Comparison of ENCODE assay signal across 22 cellular contexts in genomic region chr20:41426361-41426900, GRCh38. TPM values are rescaled to one million over a fixed set of nuclear protein-coding genes. Genes with fewer than 3 reads are reported as not detected.
"Had no signal": no experiment of that assay in that cellular context is flagged by ENCODE, and none has a peak within 500 bp of the region (broad histone marks: within the 10 kb centered on the region; RNA-seq: fewer than 3 reads in every experiment).

No MANE protein-coding gene starts in this region.

- H3K27me3 ChIP-seq: gastrocnemius medialis, heart left ventricle, vagina had no signal

- ATAC-seq: activated naive CD4-positive, alpha-beta T cell treated with anti-CD3 and anti-CD28 coated beads, Interleukin-2, amount 50 U/mL, for 72 hours; activated T-cell treated with anti-CD3 and anti-CD28 coated beads, Interleukin-2, amount 50 U/mL, for 72 hours; gastrocnemius medialis; heart left ventricle; stimulated activated naive CD8-positive, alpha-beta T cell treated with anti-CD3 and anti-CD28 coated beads, Interleukin-15, amount 100 ng/mL, for 72 hours had no signal

- H3K9me3 Mint-ChIP-seq: activated T-cell treated with anti-CD3 and anti-CD28 coated beads, Interleukin-2, amount 50 U/mL, for 72 hours; endodermal cell; nephron; stimulated activated naive CD8-positive, alpha-beta T cell treated with anti-CD3 and anti-CD28 coated beads, Interleukin-15, amount 100 ng/mL, for 72 hours had no signal

- H3K9me3 ChIP-seq: gastrocnemius medialis, heart left ventricle, left ventricle myocardium inferior, vagina had no signal

- H3K27ac ChIP-seq: epithelial cell of prostate, gastrocnemius medialis, heart left ventricle, vagina had no signal

- H3K4me1 ChIP-seq: gastrocnemius medialis had no signal

- H3K27ac Mint-ChIP-seq: activated T-cell treated with anti-CD3 and anti-CD28 coated beads, Interleukin-2, amount 50 U/mL, for 72 hours; stimulated activated naive CD8-positive, alpha-beta T cell treated with anti-CD3 and anti-CD28 coated beads, Interleukin-15, amount 100 ng/mL, for 72 hours had no signal

- H3K4me3 ChIP-seq: gastrocnemius medialis, heart left ventricle, left ventricle myocardium inferior, vagina had no signal

- H3K27me3 Mint-ChIP-seq: stimulated activated naive CD8-positive, alpha-beta T cell treated with anti-CD3 and anti-CD28 coated beads, Interleukin-15, amount 100 ng/mL, for 72 hours had no signal

- DNase-seq: activated CD4-positive, alpha-beta T cell treated with anti-CD3 and anti-CD28 coated beads, Interleukin-2, amount 50 U/mL, for 4 hours; activated effector memory CD4-positive, alpha-beta T cell treated with anti-CD3 and anti-CD28 coated beads, Interleukin-2, amount 50 U/mL, for 16 hours; activated T-cell treated with anti-CD3 and anti-CD28 coated beads, Interleukin-2, amount 50 U/mL, for 72 hours; amygdala; endodermal cell; gastrocnemius medialis; heart left ventricle; kidney glomerular epithelial cell; left ventricle myocardium inferior; mammary epithelial cell; midbrain; nucleus accumbens; retina; stimulated activated naive CD8-positive, alpha-beta T cell treated with anti-CD3 and anti-CD28 coated beads, Interleukin-15, amount 100 ng/mL, for 72 hours; trophoblast cell had no signal

- H3K4me3 Mint-ChIP-seq: activated T-cell treated with anti-CD3 and anti-CD28 coated beads, Interleukin-2, amount 50 U/mL, for 72 hours; endodermal cell; nephron; stimulated activated naive CD8-positive, alpha-beta T cell treated with anti-CD3 and anti-CD28 coated beads, Interleukin-15, amount 100 ng/mL, for 72 hours had no signal

- FAIRE-seq: TTC549 had no signal

RNA-seq across cellular contexts. Expression of gene EMILIN3, which starts 59.8 kb away (rescaled TPM):
- total RNA-seq: activated CD8-positive, alpha-beta memory T cell treated with anti-CD3 and anti-CD28 coated beads for 36 hours; activated T-cell treated with anti-CD3 and anti-CD28 coated beads, Interleukin-2, amount 50 U/mL, for 72 hours; mammary epithelial cell; T-helper 2 cell treated with Interferon-gamma antibody and Interleukin-4, amounts not matched to agents 100 ng/mL and 5 ng/mL, for 36 hours had no signal
